In genomic region chr3:157465741-157466140, GRCh38 we compare ENCODE assay signal across 22 cellular contexts. TPM values are rescaled to one million over a fixed set of nuclear protein-coding genes. Genes with fewer than 3 reads are reported as not detected.
"Had no signal": no experiment of that assay in that cellular context is flagged by ENCODE, and none has a peak within 500 bp of the region (broad histone marks: within the 10 kb centered on the region; RNA-seq: fewer than 3 reads in every experiment).

No MANE protein-coding gene starts in this region.

- ATAC-seq: Panc1, PC-3 had no signal

- H3K27me3 ChIP-seq: MG63 had no signal

- H3K4me3 ChIP-seq: MG63 had no signal

- DNase-seq: Karpas-422, KG1, MG63, NCI-H1092, NCI-H1436, NCI-H187, NCI-H2029, NCI-H2081 treated with DMSO at 0.1 percent for 48 hours, NCI-H2171, NCI-H226, NCI-H446, NCI-H510A, NCI-H524 treated with DMSO at 0.1 percent for 48 hours, NCI-H69, NCI-H774, PC-3, SHP77 had no signal

- H3K36me3 ChIP-seq: MG63 had no signal

- H3K27ac ChIP-seq: HL-60, RWPE1 had no signal

- H3K9me3 ChIP-seq: MG63 had no signal

RNA-seq across cellular contexts. Expression of gene PTX3, which starts 29.1 kb away (rescaled TPM):
- total RNA-seq: OCI-LY7, SK-MEL-5 had no signal

RNA-seq across cellular contexts. Expression of gene VEPH1, which starts 37.5 kb away (rescaled TPM):
- total RNA-seq: OCI-LY7 had no signal
